In the genomic region with DNA sequence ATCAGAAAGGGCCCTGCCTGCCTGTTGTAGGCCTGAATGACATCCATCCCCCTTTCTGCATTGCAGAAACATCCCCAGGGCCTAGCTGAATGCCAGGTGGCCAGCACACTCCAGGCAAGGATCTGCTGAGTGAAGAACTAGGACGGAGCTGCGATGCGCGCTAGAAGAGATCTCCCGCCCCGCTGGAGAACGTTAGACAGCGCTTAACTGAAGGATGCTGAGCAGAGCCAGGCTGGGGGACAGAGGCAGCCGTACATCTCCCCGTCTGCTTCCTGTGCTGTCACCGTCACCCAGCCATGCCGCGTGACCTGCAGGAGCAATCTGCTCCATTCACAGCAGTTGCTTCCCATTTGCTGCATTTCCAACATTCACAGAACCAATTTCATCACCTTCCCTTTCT, we compare ENCODE assay signal across 9 cellular contexts.
A peak's percentile ranks its signal among the peaks of the same experiment; 100 is the strongest.
DNase-seq lines count a peak whose midpoint lies in the region; ATAC-seq and TF ChIP-seq lines count a peak whose summit lies in the region.
"Had no signal": no experiment of that assay in that cellular context is flagged by ENCODE, and none has a peak within 500 bp of the region (broad histone marks: within the 10 kb centered on the region; RNA-seq: fewer than 3 reads in every experiment).

No MANE protein-coding gene starts in this region.

- peaks cover 53 to 86% (median 73%) of the 10 kb centered on the region in 10 experiments for H3K4me1 ChIP-seq in BLaER1 treated with 17β-estradiol and CSF1 and Interleukin-3, amounts not matched to agents 10 nM and 100 nM

- DNase-seq in cerebellar nuclear complex (lab: John Stamatoyannopoulos, UW) (peak; percentile 17 to 49), nephron progenitor cell (no peak), AG20443 (ENCODE audit: low spot score) (no peak), NCI-H128 (lab: John Stamatoyannopoulos, UW; ENCODE audit: unreplicated experiment) (no peak), OCI-M2 (lab: John Stamatoyannopoulos, UW; ENCODE audit: unreplicated experiment) (no peak)

- H3K9me3 Mint-ChIP-seq in nephron progenitor cell, result no peaks in the 10 kb centered on the region

- H3K9me3 ChIP-seq in BLaER1 treated with 17β-estradiol and CSF1 and Interleukin-3, amounts not matched to agents 10 nM and 100 nM (replicated peaks in 1 of 11), result no peaks in the 10 kb centered on the region
- no peaks in the 10 kb centered on the region for H3K9me3 ChIP-seq in KOPT-K1 (ENCODE audit: insufficient read depth, low read length, poor library complexity, severe bottlenecking)

- ATAC-seq in HG02970 (IDR thresholded peaks at IDR 0.05; ENCODE audit: low FRiP score, unreplicated experiment), result no peak

- peak overlapping the region; percentile 53 to 87 (median 74) for H3K4me2 ChIP-seq in BLaER1 treated with 17β-estradiol and CSF1 and Interleukin-3, amounts not matched to agents 10 nM and 100 nM
- H3K4me2 ChIP-seq: KMS-11 had no signal

- no peak overlapping the region for H3K4me3 ChIP-seq in BLaER1 treated with 17β-estradiol and CSF1 and Interleukin-3, amounts not matched to agents 10 nM and 100 nM

- no peaks in the 10 kb centered on the region for H3K36me3 Mint-ChIP-seq in nephron progenitor cell (ENCODE audit: low read depth)

- no peak for TF ChIP-seq CTCF in nephron progenitor cell (IDR thresholded peaks at IDR 0.05)

- peaks cover 71% of the 10 kb centered on the region for H3K4me1 Mint-ChIP-seq in nephron progenitor cell

- H3K36me3 ChIP-seq in BLaER1 treated with 17β-estradiol and CSF1 and Interleukin-3, amounts not matched to agents 10 nM and 100 nM, result peaks cover 15 to 83% (median 45%) of the 10 kb centered on the region in 11 experiments; a peak in 19 of 22 replicates
- peaks cover 24% of the 10 kb centered on the region for H3K36me3 ChIP-seq in KOPT-K1 (ENCODE audit: insufficient read depth, low read length)

- peak overlapping the region in 9 of 11 experiments; percentile 16 to 53 (median 29); a peak in 11 of 22 replicates for H3K9ac ChIP-seq in BLaER1 treated with 17β-estradiol and CSF1 and Interleukin-3, amounts not matched to agents 10 nM and 100 nM
- H3K9ac ChIP-seq: KMS-11 had no signal

- peak overlapping the region in 9 of 11 experiments; percentile 39 to 84 (median 56); a peak in 18 of 22 replicates for H3K27ac ChIP-seq in BLaER1 treated with 17β-estradiol and CSF1 and Interleukin-3, amounts not matched to agents 10 nM and 100 nM
- H3K27ac ChIP-seq in KOPT-K1 (ENCODE audit: low read depth, low read length, poor library complexity, severe bottlenecking), result peak overlapping the region; percentile 73
- H3K27ac ChIP-seq: KMS-11 had no signal

- no peaks in the 10 kb centered on the region for H3K27me3 ChIP-seq in BLaER1 treated with 17β-estradiol and CSF1 and Interleukin-3, amounts not matched to agents 10 nM and 100 nM

- peak overlapping the region; percentile 35 for H3K4me3 Mint-ChIP-seq in nephron progenitor cell

- peak overlapping the region; percentile 57 for H3K27ac Mint-ChIP-seq in nephron progenitor cell

- peaks cover 3% of the 10 kb centered on the region for H3K27me3 Mint-ChIP-seq in nephron progenitor cell (ENCODE audit: low read depth, poor library complexity)

- H4K20me1 ChIP-seq in BLaER1 treated with 17β-estradiol and CSF1 and Interleukin-3, amounts not matched to agents 10 nM and 100 nM, result peaks cover 41 to 99% (median 97%) of the 10 kb centered on the region in 11 experiments; a peak in 21 of 22 replicates

Comparison
In these comparisons a context has a peak if more than half of its experiments do, and no peak if none do; other contexts are left out.
1. DNase-seq: peak in cerebellar nuclear complex (2 of 2); none in nephron progenitor cell (single experiment), AG20443 (single experiment), NCI-H128 (single experiment) and OCI-M2 (single experiment).